ENCODE assay signal across 25 cellular contexts in the genomic region with DNA sequence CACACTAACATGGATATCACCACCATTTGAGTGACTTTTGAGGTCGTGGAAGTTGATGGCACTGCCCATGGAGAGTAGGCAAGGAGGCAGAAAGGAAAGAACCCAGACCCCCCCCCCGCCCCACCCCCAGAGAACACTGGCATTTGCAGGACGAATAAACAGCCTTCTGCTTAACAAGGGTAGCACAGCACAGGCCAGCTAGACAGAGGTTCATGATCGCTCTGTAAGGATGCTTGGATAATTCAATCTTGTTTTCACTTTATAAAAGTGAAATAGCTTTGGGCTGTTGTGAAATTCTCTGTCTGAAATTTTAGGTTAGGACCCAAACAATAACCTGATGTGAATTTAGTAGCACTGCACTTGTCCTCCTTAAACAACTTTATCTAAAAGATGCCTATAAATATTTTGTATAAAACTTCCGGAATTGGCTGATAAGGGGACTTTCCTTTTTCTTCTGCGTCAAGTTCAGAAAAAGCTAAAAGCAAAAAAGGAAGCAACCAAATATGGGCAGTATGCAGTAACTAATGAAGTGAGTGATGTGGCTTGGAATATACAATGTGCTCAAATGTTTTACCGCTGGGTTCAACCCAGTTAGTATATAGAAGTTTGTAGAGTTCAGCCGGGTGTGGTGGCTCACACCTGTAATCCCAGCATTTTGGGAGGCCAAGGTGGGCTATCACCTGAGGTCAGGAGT.
DNase-seq lines count a peak whose midpoint lies in the region; ATAC-seq lines count a peak whose summit lies in the region.
"Had no signal": no experiment of that assay in that cellular context is flagged by ENCODE, and none has a peak within 500 bp of the region (broad histone marks: within the 10 kb centered on the region; RNA-seq: fewer than 3 reads in every experiment).

No MANE protein-coding gene starts in this region.

- POLR2A ChIA-PET in T-cell (lab: Charles Lee), result interaction anchor here (0.8 to 1.3 kb wide), 4 partner anchors 14 to 267 kb away, joined by 3 to 4 read pairs (median 3); no protein-coding TSS in a partner anchor

- peaks cover 3% of the 10 kb centered on the region for H3K9me3 Mint-ChIP-seq in activated CD4-positive, alpha-beta T cell treated with anti-CD3 and anti-CD28 coated beads, Interleukin-2, amount 10 ng/mL, durations not matched to agents 24 days and 14 days
- H3K9me3 Mint-ChIP-seq in CD4-positive, CD25-positive, alpha-beta regulatory T cell, result peaks cover 0 to 1% (median 0%) of the 10 kb centered on the region in 7 donors
- H3K9me3 Mint-ChIP-seq in T-cell, result no peaks in the 10 kb centered on the region
- no peaks in the 10 kb centered on the region for H3K9me3 Mint-ChIP-seq in central memory CD8-positive, alpha-beta T cell
- H3K9me3 Mint-ChIP-seq: nephron had no signal

- no peak overlapping the region for H3K4me3 Mint-ChIP-seq in activated CD4-positive, alpha-beta T cell treated with anti-CD3 and anti-CD28 coated beads, Interleukin-2, amount 10 ng/mL, durations not matched to agents 24 days and 14 days
- peak overlapping the region in 3 of 4 donors; percentile 41 to 75 (median 65) for H3K4me3 Mint-ChIP-seq in CD4-positive, CD25-positive, alpha-beta regulatory T cell
- H3K4me3 Mint-ChIP-seq in T-cell, result peak overlapping the region; percentile 31 to 66 (median 36)
- no peak overlapping the region for H3K4me3 Mint-ChIP-seq in central memory CD8-positive, alpha-beta T cell
- H3K4me3 Mint-ChIP-seq: nephron had no signal

- H3K4me3 ChIP-seq in CD4-positive, CD25-positive, alpha-beta regulatory T cell (ENCODE audit: low read depth, low read length), result no peak overlapping the region
- H3K4me3 ChIP-seq: right lobe of liver, upper lobe of left lung had no signal

- H3K27ac Mint-ChIP-seq in activated CD4-positive, alpha-beta T cell treated with anti-CD3 and anti-CD28 coated beads, Interleukin-2, amount 10 ng/mL, durations not matched to agents 24 days and 14 days, result peak overlapping the region; percentile 55
- peak overlapping the region; percentile 63 to 94 (median 81) for H3K27ac Mint-ChIP-seq in CD4-positive, CD25-positive, alpha-beta regulatory T cell
- peak overlapping the region; percentile 24 to 70 for H3K27ac Mint-ChIP-seq in T-cell
- H3K27ac Mint-ChIP-seq in central memory CD8-positive, alpha-beta T cell (ENCODE audit: low read depth), result no peak overlapping the region
- H3K27ac Mint-ChIP-seq: nephron had no signal

- DNase-seq in activated CD4-positive, alpha-beta T cell treated with anti-CD3 and anti-CD28 coated beads, Interleukin-2, amount 10 ng/mL, durations not matched to agents 24 days and 14 days, result no peak
- DNase-seq in activated CD4-positive, alpha-beta T cell treated with anti-CD3 and anti-CD28 coated beads for 48 hours, result no peak
- DNase-seq in CD4-positive, CD25-positive, alpha-beta regulatory T cell, result peak in 2 of 3 donors; percentile 12 to 49
- no peak for DNase-seq in T-cell
- no peak for DNase-seq in central memory CD8-positive, alpha-beta T cell (ENCODE audit: low spot score in 2 of 2)
- DNase-seq: activated CD4-positive, alpha-beta T cell treated with anti-CD3 and anti-CD28 coated beads, Interleukin-2, amount 50 U/mL, for 48 hours; AML-193; amygdala; dermis blood vessel endothelial cell; EL; head of caudate nucleus; Karpas-422; mesendoderm; NCI-H1048; NCI-H1930; NCI-H2227 treated with DMSO at 0.1 percent for 48 hours; NCI-H748 treated with DMSO at 0.1 percent for 48 hours; right lobe of liver; Right ventricle myocardium superior; SW 1271; upper lobe of left lung had no signal

- H3K4me1 Mint-ChIP-seq in activated CD4-positive, alpha-beta T cell treated with anti-CD3 and anti-CD28 coated beads, Interleukin-2, amount 10 ng/mL, durations not matched to agents 24 days and 14 days, result peaks cover 32% of the 10 kb centered on the region
- peaks cover 7 to 16% (median 13%) of the 10 kb centered on the region in 4 donors for H3K4me1 Mint-ChIP-seq in CD4-positive, CD25-positive, alpha-beta regulatory T cell
- H3K4me1 Mint-ChIP-seq in T-cell, result peaks cover 41 to 64% (median 44%) of the 10 kb centered on the region in 3 donors
- H3K4me1 Mint-ChIP-seq in central memory CD8-positive, alpha-beta T cell, result peaks cover 6% of the 10 kb centered on the region

- CTCF ChIA-PET in T-cell (lab: Charles Lee), result interaction anchor here in 1 of 2 donors (0.8 kb wide), 1 partner anchor 13 kb away, joined by 3 read pairs; no protein-coding TSS in a partner anchor

- no peaks in the 10 kb centered on the region for H3K27me3 Mint-ChIP-seq in activated CD4-positive, alpha-beta T cell treated with anti-CD3 and anti-CD28 coated beads, Interleukin-2, amount 10 ng/mL, durations not matched to agents 24 days and 14 days
- peaks cover 5% of the 10 kb centered on the region for H3K27me3 Mint-ChIP-seq in CD4-positive, CD25-positive, alpha-beta regulatory T cell
- H3K27me3 Mint-ChIP-seq in T-cell, result no peaks in the 10 kb centered on the region
- peaks cover 8% of the 10 kb centered on the region for H3K27me3 Mint-ChIP-seq in central memory CD8-positive, alpha-beta T cell

- ATAC-seq in CD4-positive, CD25-positive, alpha-beta regulatory T cell (ENCODE audit: low read depth in 2 of 2), result peak; percentile 52 to 63
- ATAC-seq in T-cell (replicated peaks in 1 of 4), result peak; percentile 50 to 95 (median 70)
- ATAC-seq in central memory CD8-positive, alpha-beta T cell (replicated peaks; ENCODE audit: extremely low read depth, poor library complexity, severe bottlenecking), result peak; percentile 70
- no peak for ATAC-seq in HG02981 (IDR thresholded peaks at IDR 0.05; ENCODE audit: unreplicated experiment)
- ATAC-seq in GM21423 (IDR thresholded peaks at IDR 0.05; ENCODE audit: unreplicated experiment), result no peak
- no peak for ATAC-seq in GM18873 (IDR thresholded peaks at IDR 0.05; ENCODE audit: low FRiP score, unreplicated experiment)
- ATAC-seq: right lobe of liver had no signal

- H3K36me3 Mint-ChIP-seq in activated CD4-positive, alpha-beta T cell treated with anti-CD3 and anti-CD28 coated beads, Interleukin-2, amount 10 ng/mL, durations not matched to agents 24 days and 14 days (ENCODE audit: low read depth), result peaks cover 2% of the 10 kb centered on the region
- no peaks in the 10 kb centered on the region for H3K36me3 Mint-ChIP-seq in CD4-positive, CD25-positive, alpha-beta regulatory T cell
- no peaks in the 10 kb centered on the region for H3K36me3 Mint-ChIP-seq in T-cell
- H3K36me3 Mint-ChIP-seq in central memory CD8-positive, alpha-beta T cell (ENCODE audit: insufficient read depth), result no peaks in the 10 kb centered on the region

- no peaks in the 10 kb centered on the region for H3K27me3 ChIP-seq in CD4-positive, CD25-positive, alpha-beta regulatory T cell (ENCODE audit: control insufficient read depth, insufficient read depth, low read length)
- H3K27me3 ChIP-seq: right lobe of liver, upper lobe of left lung had no signal

- no peaks in the 10 kb centered on the region for H3K36me3 ChIP-seq in CD4-positive, CD25-positive, alpha-beta regulatory T cell (ENCODE audit: control insufficient read depth, insufficient read depth, low read length)
- H3K36me3 ChIP-seq: right lobe of liver, upper lobe of left lung had no signal

- no peaks in the 10 kb centered on the region for H3K9me3 ChIP-seq in CD4-positive, CD25-positive, alpha-beta regulatory T cell (ENCODE audit: control insufficient read depth in 2 of 2, low read length in 2 of 2)
- H3K9me3 ChIP-seq: right lobe of liver, upper lobe of left lung had no signal

- H3K27ac ChIP-seq in CD4-positive, CD25-positive, alpha-beta regulatory T cell (ENCODE audit: insufficient read depth, low read length, poor library complexity, severe bottlenecking), result peak overlapping the region; percentile 26
- H3K27ac ChIP-seq: right lobe of liver, upper lobe of left lung had no signal

- H3K4me1 ChIP-seq in CD4-positive, CD25-positive, alpha-beta regulatory T cell (ENCODE audit: control insufficient read depth, insufficient read depth, low read length, poor library complexity, severe bottlenecking), result no peaks in the 10 kb centered on the region
- H3K4me1 ChIP-seq: right lobe of liver, upper lobe of left lung had no signal

- intact Hi-C loops in activated CD4-positive, alpha-beta T cell treated with anti-CD3 and anti-CD28 coated beads, Interleukin-2, amount 10 ng/mL, durations not matched to agents 24 days and 14 days (cut with micrococcal nuclease), result loop anchor here (1.0 to 5.0 kb wide), 4 partner anchors 13 to 126 kb away; no protein-coding TSS in a partner anchor

Comparison
In these comparisons a context has a peak if more than half of its experiments do, and no peak if none do; other contexts are left out.
1. DNase-seq: peak in CD4-positive, CD25-positive, alpha-beta regulatory T cell (2 of 3); none in activated CD4-positive, alpha-beta T cell treated with anti-CD3 and anti-CD28 coated beads, Interleukin-2, amount 10 ng/mL, durations not matched to agents 24 days and 14 days (single experiment), activated CD4-positive, alpha-beta T cell treated with anti-CD3 and anti-CD28 coated beads for 48 hours (single experiment), T-cell (0 of 34) and central memory CD8-positive, alpha-beta T cell (0 of 2).
2. H3K4me3 Mint-ChIP-seq: peak in CD4-positive, CD25-positive, alpha-beta regulatory T cell (3 of 4) and T-cell (3 of 3); none in activated CD4-positive, alpha-beta T cell treated with anti-CD3 and anti-CD28 coated beads, Interleukin-2, amount 10 ng/mL, durations not matched to agents 24 days and 14 days (single experiment) and central memory CD8-positive, alpha-beta T cell (single experiment).
3. ATAC-seq: peak in CD4-positive, CD25-positive, alpha-beta regulatory T cell (2 of 2), T-cell (4 of 4) and central memory CD8-positive, alpha-beta T cell (single experiment); none in HG02981 (single experiment), GM21423 (single experiment) and GM18873 (single experiment).